ENCODE assay signal across 1 cellular context in genomic region chr6:32192608-32193039, GRCh38.
TF ChIP-seq lines count a peak whose summit lies in the region.

TSS of gene GPSM3 (minus strand) at chr6:32192643. CDS start at chr6:32192513, 130 bp downstream.

TF ChIP-seq in HepG2, 621 proteins besides CTCF, POLR2A, EP300 and RAD21 (continued from another document):
- TF ChIP-seq ZNF281 (CRISPR knock-in tag; IDR thresholded peaks at IDR 0.05; ENCODE audit: borderline replicate concordance) (peak; percentile 63; the same call in 1 of the 2 replicates), FOXA1 (IDR thresholded peaks at IDR 0.05) (no peak), FOXA1 (CRISPR knock-in tag; IDR thresholded peaks at IDR 0.05) (peak; percentile 28; the same call in 1 of the 2 replicates), ZBTB26 (CRISPR knock-in tag; IDR thresholded peaks at IDR 0.05; ENCODE audit: borderline replicate concordance) (peak; percentile 32; the same call in 1 of the 2 replicates), ETV5 (CRISPR knock-in tag; IDR thresholded peaks at IDR 0.05; ENCODE audit: borderline replicate concordance) (peak; percentile 40; the same call in 1 of the 2 replicates), FIP1L1 (IDR thresholded peaks at IDR 0.05; ENCODE audit: borderline replicate concordance, insufficient read depth, low read depth, low read length) (no peak), ZNF331 (CRISPR knock-in tag; IDR thresholded peaks at IDR 0.05) (0 out of 2 replicates have a peak, but pooled peaks have one; percentile 16), KDM2A (CRISPR knock-in tag; IDR thresholded peaks at IDR 0.05; ENCODE audit: borderline replicate concordance, low read depth) (0 out of 2 replicates have a peak, but pooled peaks have one; percentile 17), GATAD1 (CRISPR knock-in tag; IDR thresholded peaks at IDR 0.05) (0 out of 2 replicates have a peak, but pooled peaks have one; percentile 19), STAT6 (CRISPR knock-in tag; IDR thresholded peaks at IDR 0.05; ENCODE audit: borderline replicate concordance) (no peak), ZNF564 (CRISPR knock-in tag; IDR thresholded peaks at IDR 0.05) (no peak), KAT8 (CRISPR knock-in tag; IDR thresholded peaks at IDR 0.05) (0 out of 2 replicates have a peak, but pooled peaks have one; percentile 20)
